Comparison of ENCODE assay signal across 8 cellular contexts in the genomic region with DNA sequence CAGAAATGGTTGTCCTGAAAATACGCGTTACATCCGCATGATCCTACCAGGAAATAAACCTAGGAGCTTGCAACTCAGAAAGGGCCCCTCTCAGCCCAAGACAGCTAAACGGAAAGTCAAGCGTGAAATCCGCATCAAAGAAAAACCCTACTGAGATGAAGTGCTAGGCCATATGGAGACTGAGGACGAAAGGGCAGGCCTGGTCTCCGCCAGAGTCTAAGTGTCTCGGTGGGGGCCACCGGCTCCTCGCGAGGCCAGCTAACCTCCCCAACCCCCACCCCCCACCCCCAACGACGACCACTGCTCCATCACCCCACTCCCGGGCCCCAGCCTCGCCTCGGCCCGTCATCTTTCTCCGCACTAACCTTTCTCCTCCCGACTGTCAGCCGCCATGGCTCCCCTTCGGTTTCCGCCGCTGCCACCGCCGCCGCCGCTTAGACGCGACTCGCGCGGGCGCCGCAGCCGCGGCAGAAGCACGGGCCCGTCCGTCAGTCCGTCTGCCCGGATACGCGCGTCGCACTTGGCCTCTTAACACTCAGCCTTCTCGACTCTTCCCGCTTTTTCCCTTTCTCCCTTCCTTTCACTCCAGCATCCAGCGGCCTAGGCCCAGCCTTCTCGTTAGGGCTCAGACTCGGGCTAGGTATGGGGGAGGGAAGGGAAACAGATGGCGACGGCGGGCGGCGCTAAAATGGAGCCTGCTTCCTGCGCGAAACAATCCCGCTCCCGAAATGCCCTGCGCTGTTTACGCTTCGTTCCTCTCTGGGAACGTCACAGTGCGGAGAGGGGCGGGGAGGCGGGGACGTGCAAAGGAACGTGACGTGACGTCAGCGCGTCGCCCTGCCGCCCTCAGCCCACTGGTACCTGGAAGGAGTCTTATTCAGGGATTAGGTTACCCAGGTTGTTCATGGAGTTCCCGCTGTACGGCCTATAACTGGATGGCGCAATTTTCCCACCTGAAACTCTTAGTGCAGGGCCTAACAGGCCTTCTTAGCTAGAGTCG. TPM values are rescaled to one million over a fixed set of nuclear protein-coding genes. Genes with fewer than 3 reads are reported as not detected.
DNase-seq lines count a peak whose midpoint lies in the region; ATAC-seq and TF ChIP-seq lines count a peak whose summit lies in the region.

Gene YTHDC1 (minus strand): TSS at position 730 of the 1,000 bp plus-strand sequence. CDS start 337 bp downstream, at position 393.

- H3K27ac Mint-ChIP-seq in T-helper 1 cell treated with Interleukin-12 subunit alpha and Interleukin-12 subunit beta and Interleukin-4 antibody, amounts not matched to agents 30 μg/mL and 1 μg/mL, for 36 hours = peak within 1 kb of the TSS; percentile 98

- ATAC-seq in HG02884 (IDR thresholded peaks at IDR 0.05; ENCODE audit: unreplicated experiment) (peak; percentile 95), left cardiac atrium (peak; percentile 99 to 100), upper lobe of right lung (peak; percentile 99)

- peaks cover 33% of the 10 kb centered on the region for H3K4me1 ChIP-seq in upper lobe of right lung

- DNase-seq in GM13977 (ENCODE audit: low spot score) (peak; percentile 91), NCI-H1694 (lab: John Stamatoyannopoulos, UW) (peak; percentile 74), amniotic stem cell (lab: John Stamatoyannopoulos, UW) (peak; percentile 93), left cardiac atrium (peak; percentile 98), posterior vena cava (ENCODE audit: low spot score) (peak; percentile 98), upper lobe of right lung (peak; percentile 98)

- H3K36me3 ChIP-seq in upper lobe of right lung = no peaks in the 10 kb centered on the region

- H3K27ac ChIP-seq in upper lobe of right lung = peak within 1 kb of the TSS; percentile 99

- H3K36me3 Mint-ChIP-seq in T-helper 1 cell treated with Interleukin-12 subunit alpha and Interleukin-12 subunit beta and Interleukin-4 antibody, amounts not matched to agents 30 μg/mL and 1 μg/mL, for 36 hours (ENCODE audit: low read depth) = peaks cover 10% of the 10 kb centered on the region

- peaks cover 34% of the 10 kb centered on the region for H3K4me1 Mint-ChIP-seq in T-helper 1 cell treated with Interleukin-12 subunit alpha and Interleukin-12 subunit beta and Interleukin-4 antibody, amounts not matched to agents 30 μg/mL and 1 μg/mL, for 36 hours (ENCODE audit: low read depth)

- no peaks in the 10 kb centered on the region for H3K9me3 ChIP-seq in upper lobe of right lung

- no peaks in the 10 kb centered on the region for H3K9me3 Mint-ChIP-seq in T-helper 1 cell treated with Interleukin-12 subunit alpha and Interleukin-12 subunit beta and Interleukin-4 antibody, amounts not matched to agents 30 μg/mL and 1 μg/mL, for 36 hours

- peak within 1 kb of the TSS; percentile 92 for H3K4me3 ChIP-seq in upper lobe of right lung

- H3K27me3 ChIP-seq in upper lobe of right lung = no peaks in the 10 kb centered on the region

- no peaks in the 10 kb centered on the region for H3K27me3 Mint-ChIP-seq in T-helper 1 cell treated with Interleukin-12 subunit alpha and Interleukin-12 subunit beta and Interleukin-4 antibody, amounts not matched to agents 30 μg/mL and 1 μg/mL, for 36 hours (ENCODE audit: low read depth)

- intact Hi-C loops in left cardiac atrium (cut with DNase I) = no loop called here
- intact Hi-C loops in posterior vena cava (cut with DNase I) = no loop called here
- intact Hi-C loops in upper lobe of right lung (cut with DNase I) = no loop called here

- TF ChIP-seq CTCF in GM13977 (IDR thresholded peaks at IDR 0.05; ENCODE audit: extremely low read depth, insufficient read depth, missing control alignments) (no peak), upper lobe of right lung (IDR thresholded peaks at IDR 0.05) (no peak)

- peak within 1 kb of the TSS; percentile 96 for H3K4me3 Mint-ChIP-seq in T-helper 1 cell treated with Interleukin-12 subunit alpha and Interleukin-12 subunit beta and Interleukin-4 antibody, amounts not matched to agents 30 μg/mL and 1 μg/mL, for 36 hours

- in situ Hi-C loops in GM13977 (cut with MboI; ENCODE audit: low pct_unique_long_range_greater_than_20kb, low sequenced_read_pairs, unreplicated experiment) = no loop called here

RNA-seq across cellular contexts. Expression of gene YTHDC1, which starts in this region (rescaled TPM):
- 10 to 100 TPM; 48.6 to 51.9 TPM for total RNA-seq in left cardiac atrium
- total RNA-seq in posterior vena cava = 10 to 100 TPM; 57.4 to 57.8 TPM
- 94.3 TPM for total RNA-seq in upper lobe of right lung

Comparison
In these comparisons a context has a peak if more than half of its experiments do, and no peak if none do; other contexts are left out.
1. Peak in every context shown above with its lines: DNase-seq, ATAC-seq, H3K4me3 ChIP-seq and H3K27ac ChIP-seq.